In the genomic region with DNA sequence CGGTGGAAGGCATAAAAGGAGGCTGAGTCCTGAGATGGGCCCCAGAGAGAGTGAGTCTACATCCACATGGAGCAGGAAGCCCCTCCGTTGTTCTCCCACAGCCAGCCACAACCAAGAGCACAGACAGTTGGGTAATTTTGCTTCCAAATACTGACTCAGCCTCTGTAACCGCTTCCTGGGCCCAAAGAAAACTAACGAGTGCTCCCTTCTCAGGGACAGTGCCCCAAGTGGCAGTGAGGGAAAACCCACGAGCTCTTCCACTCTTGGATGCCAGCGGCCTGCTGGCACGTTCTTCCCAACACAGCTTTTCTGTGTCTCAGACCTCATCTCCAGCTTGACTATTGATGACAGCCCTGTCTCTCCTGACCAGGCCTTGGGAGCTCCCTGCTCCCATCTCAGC, we compare ENCODE assay signal across 14 cellular contexts.
DNase-seq lines count a peak whose midpoint lies in the region; ATAC-seq and TF ChIP-seq lines count a peak whose summit lies in the region.
"Had no signal": no experiment of that assay in that cellular context is flagged by ENCODE, and none has a peak within 500 bp of the region (broad histone marks: within the 10 kb centered on the region; RNA-seq: fewer than 3 reads in every experiment).

No MANE protein-coding gene starts in this region.

- no peak overlapping the region for H3K4me3 Mint-ChIP-seq in progenitor cell of endocrine pancreas (ENCODE audit: low read depth)
- H3K4me3 Mint-ChIP-seq: central memory CD8-positive, alpha-beta T cell; stimulated activated memory B cell treated with anti-CD40 and anti-IgM and Interleukin-4, amounts not matched to agents 10 μg/mL and 1 μg/mL and 100 μg/mL, for 72 hours had no signal

- no peaks in the 10 kb centered on the region for H3K36me3 Mint-ChIP-seq in progenitor cell of endocrine pancreas (ENCODE audit: insufficient read depth)
- H3K36me3 Mint-ChIP-seq: stimulated activated memory B cell treated with anti-CD40 and anti-IgM and Interleukin-4, amounts not matched to agents 10 μg/mL and 1 μg/mL and 100 μg/mL, for 72 hours had no signal

- no peak overlapping the region for H3K27ac ChIP-seq in brain microvascular endothelial cell
- H3K27ac ChIP-seq: RWPE1 had no signal

- H3K27me3 ChIP-seq in brain microvascular endothelial cell (replicated peaks): no peaks in the 10 kb centered on the region

- H3K36me3 ChIP-seq in brain microvascular endothelial cell (replicated peaks): no peaks in the 10 kb centered on the region

- peak; percentile 69 for DNase-seq in SIG-M5 treated with dmso at 0.1 percent for 504 hours (lab: John Stamatoyannopoulos, UW; ENCODE audit: unreplicated experiment)
- DNase-seq in SIG-M5 (lab: John Stamatoyannopoulos, UW): no peak
- peak; percentile 54 for DNase-seq in M059J (ENCODE audit: low read depth)
- DNase-seq in brain microvascular endothelial cell: no peak
- no peak for DNase-seq in progenitor cell of endocrine pancreas (ENCODE audit: low spot score, unreplicated experiment)
- DNase-seq in nucleus accumbens (lab: John Stamatoyannopoulos, UW): no peak
- no peak for DNase-seq in NCI-H2107 (lab: John Stamatoyannopoulos, UW)
- DNase-seq: activated CD4-positive, CD25-positive, alpha-beta regulatory T cell treated with anti-CD3 and anti-CD28 coated beads, Interleukin-2, amount 50 U/mL, for 72 hours; activated effector memory CD4-positive, alpha-beta T cell treated with anti-CD3 and anti-CD28 coated beads, Interleukin-2, amount 50 U/mL, for 16 hours; kidney had no signal

- in situ Hi-C loops in brain microvascular endothelial cell (cut with HindIII; ENCODE audit: low pct_ligation_motif_present, low sequenced_read_pairs): no loop called here

- no peak for ATAC-seq in HG03196 (IDR thresholded peaks at IDR 0.05; ENCODE audit: unreplicated experiment)
- ATAC-seq: stimulated activated memory B cell treated with anti-CD40 and anti-IgM and Interleukin-4, amounts not matched to agents 10 μg/mL and 1 μg/mL and 100 μg/mL, for 72 hours had no signal

- H3K27ac Mint-ChIP-seq in progenitor cell of endocrine pancreas: peak overlapping the region; percentile 12
- H3K27ac Mint-ChIP-seq: stimulated activated memory B cell treated with anti-CD40 and anti-IgM and Interleukin-4, amounts not matched to agents 10 μg/mL and 1 μg/mL and 100 μg/mL, for 72 hours had no signal

- no peaks in the 10 kb centered on the region for H3K27me3 Mint-ChIP-seq in progenitor cell of endocrine pancreas
- H3K27me3 Mint-ChIP-seq: stimulated activated memory B cell treated with anti-CD40 and anti-IgM and Interleukin-4, amounts not matched to agents 10 μg/mL and 1 μg/mL and 100 μg/mL, for 72 hours had no signal

- TF ChIP-seq CTCF in brain microvascular endothelial cell (IDR thresholded peaks at IDR 0.05; ENCODE audit: low read depth, low read length, missing control alignments) (peak; percentile 38), progenitor cell of endocrine pancreas (IDR thresholded peaks at IDR 0.05; ENCODE audit: unreplicated experiment) (peak; percentile 16)

- H3K4me1 Mint-ChIP-seq in progenitor cell of endocrine pancreas (ENCODE audit: low read depth): peaks cover 6% of the 10 kb centered on the region
- H3K4me1 Mint-ChIP-seq: central memory CD8-positive, alpha-beta T cell had no signal

- H3K9me3 Mint-ChIP-seq in progenitor cell of endocrine pancreas (ENCODE audit: low read depth): no peaks in the 10 kb centered on the region
- H3K9me3 Mint-ChIP-seq: central memory CD8-positive, alpha-beta T cell; stimulated activated memory B cell treated with anti-CD40 and anti-IgM and Interleukin-4, amounts not matched to agents 10 μg/mL and 1 μg/mL and 100 μg/mL, for 72 hours had no signal

- no peak overlapping the region for H3K4me3 ChIP-seq in brain microvascular endothelial cell (ENCODE audit: low read depth, low read length)

Comparison
In these comparisons a context has a peak if more than half of its experiments do, and no peak if none do; other contexts are left out.
1. DNase-seq: peak in SIG-M5 treated with dmso at 0.1 percent for 504 hours (single experiment) and M059J (single experiment); none in SIG-M5 (single experiment), brain microvascular endothelial cell (single experiment), progenitor cell of endocrine pancreas (single experiment), nucleus accumbens (0 of 56) and NCI-H2107 (single experiment).